Comparison of ENCODE assay signal across 12 cellular contexts in genomic region chr2:43458002-43458628, GRCh38.
DNase-seq lines count a peak whose midpoint lies in the region; ATAC-seq, FAIRE-seq and TF ChIP-seq lines count a peak whose summit lies in the region.
"Had no signal": no experiment of that assay in that cellular context is flagged by ENCODE, and none has a peak within 500 bp of the region (broad histone marks: within the 10 kb centered on the region; RNA-seq: fewer than 3 reads in every experiment).

No MANE protein-coding gene starts in this region.

- ATAC-seq in HCT116 (no peak), HepG2 (no peak), GM21360 (IDR thresholded peaks at IDR 0.05; ENCODE audit: unreplicated experiment) (no peak), GM21529 (IDR thresholded peaks at IDR 0.05; ENCODE audit: unreplicated experiment) (no peak), Right ventricle myocardium inferior (no peak)

- CTCF ChIA-PET in HCT116 (lab: Charles Lee) (no interaction called here), HepG2 (lab: Yijun Ruan, JAX; ENCODE audit: low intra/inter-chr PET ratio, low total read pairs) (no interaction called here)

- in situ Hi-C loops in astrocyte of the spinal cord (cut with HindIII; ENCODE audit: low sequenced_read_pairs): no loop called here
- in situ Hi-C loops in HepG2 (cut with HindIII; ENCODE audit: extremely low pct_ligation_motif_present, low pct_unique_long_range_greater_than_20kb): no loop called here

- TF ChIP-seq CTCF in HCT116 (IDR thresholded peaks at IDR 0.05 in 2 of 3, conservative IDR thresholded peaks at IDR 0.05 in 1 of 3; ENCODE audit: borderline replicate concordance in 1 of 3, insufficient read depth in 1 of 3, low read depth in 2 of 3, low read length in 2 of 3) (no peak), astrocyte of the spinal cord (IDR thresholded peaks at IDR 0.05; ENCODE audit: low read depth, low read length) (no peak), HepG2 (CRISPR knock-in tag; IDR thresholded peaks at IDR 0.05) (no peak), tibial nerve (IDR thresholded peaks at IDR 0.05) (no peak)

- no peak overlapping the region for H3K9ac ChIP-seq in HCT116 (ENCODE audit: low read length)
- H3K9ac ChIP-seq in HepG2 (ENCODE audit: insufficient read depth, low read depth, low read length): no peak overlapping the region

- H3K27ac ChIP-seq in HCT116 (ENCODE audit: low read depth, low read length) (peak overlapping the region; percentile 25; the same call in 1 of the 2 replicates), HepG2 (ENCODE audit: extremely low read length, insufficient read depth, low read length) (no peak overlapping the region), tibial nerve (peak overlapping the region in 2 of 4 donors; percentile 80 to 84)

- intact Hi-C loops in HCT116 (cut with micrococcal nuclease) (loop anchor here (10.0 kb wide), 1 partner anchor 163 kb away; no protein-coding TSS in a partner anchor), HepG2 (cut with micrococcal nuclease; ENCODE audit: unreplicated experiment) (loop anchor here (5.0 to 10.0 kb wide), 2 partner anchors 36 to 143 kb away; no protein-coding TSS in a partner anchor), Right ventricle myocardium inferior (cut with DNase I) (no loop called here)

- no peak overlapping the region for H3K4me3 ChIP-seq in HCT116 (replicated peaks in 1 of 2; ENCODE audit: low read depth in 1 of 2, low read length in 2 of 2)
- no peak overlapping the region for H3K4me3 ChIP-seq in astrocyte of the spinal cord (ENCODE audit: low read depth, low read length)
- H3K4me3 ChIP-seq in HepG2 (replicated peaks in 1 of 3; ENCODE audit: insufficient read depth in 1 of 3, low read depth in 2 of 3, low read length in 3 of 3): no peak overlapping the region
- H3K4me3 ChIP-seq in tibial nerve: no peak overlapping the region
- H3K4me3 ChIP-seq: colonic mucosa, lung had no signal

- FAIRE-seq in HepG2 (lab: Jason Lieb, UNC): no peak
- FAIRE-seq: H1 had no signal

- no peak for TF ChIP-seq POLR2A in HCT116 (IDR thresholded peaks at IDR 0.05; ENCODE audit: borderline replicate concordance, extremely low read depth, insufficient read depth, insufficient read length)
- TF ChIP-seq POLR2A in HepG2 (IDR thresholded peaks at IDR 0.05; ENCODE audit: insufficient read depth in 1 of 2, low read depth in 2 of 2, low read length in 2 of 2): no peak
- TF ChIP-seq POLR2A in tibial nerve (IDR thresholded peaks at IDR 0.05): no peak

- H3K4me1 ChIP-seq in HCT116 (ENCODE audit: control insufficient read depth in 1 of 2, insufficient read depth in 2 of 2, low read length in 2 of 2): peaks cover 72 to 77% of the 10 kb centered on the region in 2 experiments
- H3K4me1 ChIP-seq in HepG2 (ENCODE audit: insufficient read depth, low read length): peaks cover 99% of the 10 kb centered on the region
- peaks cover 0 to 91% (median 56%) of the 10 kb centered on the region in 4 donors for H3K4me1 ChIP-seq in tibial nerve
- H3K4me1 ChIP-seq: colonic mucosa had no signal

- no peaks in the 10 kb centered on the region for H3K9me2 ChIP-seq in HCT116 (ENCODE audit: insufficient read depth)

- H3K27me3 ChIP-seq in HCT116 (ENCODE audit: insufficient read depth, low read length) (no peaks in the 10 kb centered on the region), HepG2 (ENCODE audit: control insufficient read depth in 1 of 2, insufficient read depth in 2 of 2, low read length in 2 of 2) (no peaks in the 10 kb centered on the region), tibial nerve (no peaks in the 10 kb centered on the region)
- H3K27me3 ChIP-seq: colonic mucosa had no signal

- H3K9me3 ChIP-seq in HCT116 (ENCODE audit: control insufficient read depth in 1 of 2, insufficient read depth in 1 of 2, low read depth in 1 of 2, low read length in 2 of 2) (no peaks in the 10 kb centered on the region), HepG2 (ENCODE audit: low read length) (no peaks in the 10 kb centered on the region), tibial nerve (no peaks in the 10 kb centered on the region)
- H3K9me3 ChIP-seq: colonic mucosa had no signal

- no peak for TF ChIP-seq RAD21 in HCT116 (IDR thresholded peaks at IDR 0.05; ENCODE audit: low read depth)
- no peak for TF ChIP-seq RAD21 in HepG2 (CRISPR knock-in tag; IDR thresholded peaks at IDR 0.05)

- H3K36me3 ChIP-seq in HCT116 (ENCODE audit: control insufficient read depth in 1 of 2, insufficient read depth in 2 of 2, low read length in 2 of 2): no peaks in the 10 kb centered on the region
- H3K36me3 ChIP-seq in HepG2 (replicated peaks in 1 of 2; ENCODE audit: control insufficient read depth in 1 of 2, insufficient read depth in 2 of 2, low read length in 2 of 2): no peaks in the 10 kb centered on the region
- H3K36me3 ChIP-seq in tibial nerve: no peaks in the 10 kb centered on the region
- H3K36me3 ChIP-seq: colonic mucosa had no signal

- peak overlapping the region; percentile 34 for H3K4me2 ChIP-seq in HCT116 (ENCODE audit: low read length)
- no peak overlapping the region for H3K4me2 ChIP-seq in HepG2 (ENCODE audit: low read depth, low read length)

- H2AFZ ChIP-seq in HCT116 (ENCODE audit: low read depth, low read length, poor library complexity, severe bottlenecking) (no peak overlapping the region), HepG2 (ENCODE audit: low read length) (no peak overlapping the region)

- no peaks in the 10 kb centered on the region for H3K79me2 ChIP-seq in HCT116 (ENCODE audit: insufficient read depth, low read length)
- H3K79me2 ChIP-seq in HepG2 (ENCODE audit: insufficient read depth, low read length): no peaks in the 10 kb centered on the region

- RAD21 ChIA-PET in HCT116 (lab: Charles Lee; ENCODE audit: low non-redundant PET in 1 of 2, low total read pairs in 2 of 2, uncharacterized antibody in 2 of 2, unreplicated experiment in 2 of 2): no interaction called here

- no peak for TF ChIP-seq EP300 in HepG2 (IDR thresholded peaks at IDR 0.05; ENCODE audit: low read depth in 2 of 2, low read length in 2 of 2)
- TF ChIP-seq EP300 in HepG2 (CRISPR knock-in tag; IDR thresholded peaks at IDR 0.05; ENCODE audit: borderline replicate concordance): no peak
- TF ChIP-seq EP300 in tibial nerve (IDR thresholded peaks at IDR 0.05): peak; percentile 23 to 41

- no peak for DNase-seq in HCT116 (ENCODE audit: low read depth, low spot score)
- peak; percentile 59 for DNase-seq in astrocyte of the spinal cord (ENCODE audit: low read depth, low spot score)
- no peak for DNase-seq in HepG2 (ENCODE audit: low spot score)
- no peak for DNase-seq in tibial nerve (ENCODE audit: low spot score in 2 of 2)
- no peak for DNase-seq in NCI-H510A (lab: John Stamatoyannopoulos, UW)
- DNase-seq in Right ventricle myocardium inferior (ENCODE audit: missing footprints): no peak
- DNase-seq: colonic mucosa, Karpas-422 had no signal

- POLR2A ChIA-PET in HCT116 (lab: Charles Lee) (no interaction called here), HepG2 (lab: Yijun Ruan, JAX) (no interaction called here)

- 96% methylated on average over 4 of the region's 4 CpGs for WGBS in HepG2 (ENCODE audit: low lambda C conversion rate)
- WGBS in tibial nerve, 2 donors: 81 to 85% methylated on average over 4 of the region's 4 CpGs

- no TSS peak for BruUV-seq in HCT116 (replicated peaks; lab: Mats Ljungman, UMichigan)
- no TSS peak for BruUV-seq in HepG2 (replicated peaks; lab: Mats Ljungman, UMichigan)

- H4K20me1 ChIP-seq in HCT116 (ENCODE audit: insufficient read depth): no peaks in the 10 kb centered on the region
- no peaks in the 10 kb centered on the region for H4K20me1 ChIP-seq in HepG2 (ENCODE audit: insufficient read depth, low read length)

TF ChIP-seq in HCT116, 20 proteins besides CTCF, POLR2A, EP300 and RAD21:
- TF ChIP-seq JUND (IDR thresholded peaks at IDR 0.05): no peak
- TF ChIP-seq CEBPB (IDR thresholded peaks at IDR 0.05; ENCODE audit: low read depth): peak; percentile 65; the same call in 1 of the 2 replicates
- TF ChIP-seq ZFX (IDR thresholded peaks at IDR 0.05): no peak
- 0 out of 2 replicates have a peak, but pooled peaks have one; percentile 9 for TF ChIP-seq FOSL1 (IDR thresholded peaks at IDR 0.05; ENCODE audit: low read depth)

TF ChIP-seq in HepG2, 621 proteins besides CTCF, POLR2A, EP300 and RAD21:
- TF ChIP-seq ZNF629 (CRISPR knock-in tag; conservative IDR thresholded peaks at IDR 0.05) (peak; percentile 83), ZFX (CRISPR knock-in tag; IDR thresholded peaks at IDR 0.05; ENCODE audit: low read depth) (no peak), HMGXB4 (CRISPR knock-in tag; IDR thresholded peaks at IDR 0.05; ENCODE audit: borderline replicate concordance in 1 of 2, low read depth in 1 of 2) (no peak)

Comparison
In these comparisons a context has a peak if more than half of its experiments do, and no peak if none do; other contexts are left out.
1. Of the 20 proteins assayed by ChIP-seq in both HepG2 and HCT116: peak only in HepG2: none; only in HCT116: CEBPB and FOSL1; in both: none; in neither: 18.